Comparison of ENCODE assay signal across 8 cellular contexts in genomic region chr17:34980353-34980680, GRCh38. TPM values are rescaled to one million over a fixed set of nuclear protein-coding genes. Genes with fewer than 3 reads are reported as not detected.
DNase-seq lines count a peak whose midpoint lies in the region; ATAC-seq and TF ChIP-seq lines count a peak whose summit lies in the region.

LIG3 (plus strand) TSS chr17:34980512; CDS start chr17:34983006, 2,494 bp downstream.

- peak within 1 kb of the TSS; percentile 62 for H3K4me3 ChIP-seq in mucosa of descending colon

- peaks cover 16% of the 10 kb centered on the region for H3K4me1 ChIP-seq in mucosa of descending colon (ENCODE audit: low read depth)

- DNase-seq in DMS 273 treated with DMSO at 0.1 percent for 48 hours (lab: John Stamatoyannopoulos, UW) = peak; percentile 82
- DNase-seq in OCI-M2 (lab: John Stamatoyannopoulos, UW; ENCODE audit: unreplicated experiment) = peak; percentile 29
- peak; percentile 92 for DNase-seq in activated T-cell treated with anti-CD3 and anti-CD28 coated beads for 4 hours
- peak; percentile 57 for DNase-seq in epithelial cell of prostate (ENCODE audit: low read depth, low spot score)
- peak; percentile 96 to 97 (median 96) for DNase-seq in mucosa of descending colon
- peak; percentile 88 to 90 for DNase-seq in stimulated activated CD8-positive, alpha-beta memory T cell treated with anti-CD3 and anti-CD28 coated beads, Interleukin-4, amount 100 ng/mL, for 1 hour (ENCODE audit: low read depth in 2 of 2, low spot score in 1 of 2)

- no peak for TF ChIP-seq RAD21 in Ishikawa (IDR thresholded peaks at IDR 0.05; ENCODE audit: low read depth)

- peak within 1 kb of the TSS; percentile 86 for H3K27ac ChIP-seq in epithelial cell of prostate

- no peaks in the 10 kb centered on the region for H3K36me3 ChIP-seq in mucosa of descending colon (ENCODE audit: low read depth)

- ATAC-seq in GM21576 (IDR thresholded peaks at IDR 0.05; ENCODE audit: unreplicated experiment) (peak; percentile 72), mucosa of descending colon (peak; percentile 93)

- no peak for TF ChIP-seq CTCF in mucosa of descending colon (IDR thresholded peaks at IDR 0.05)

- no peak for TF ChIP-seq EP300 in Ishikawa (IDR thresholded peaks at IDR 0.05; ENCODE audit: borderline replicate concordance)

- intact Hi-C loops in mucosa of descending colon (cut with DNase I, micrococcal nuclease) = no loop called here

- H3K9me3 ChIP-seq in mucosa of descending colon = no peaks in the 10 kb centered on the region

TF ChIP-seq in Ishikawa, 13 proteins besides CTCF, POLR2A, EP300 and RAD21:
- no peak for TF ChIP-seq CREB1 (IDR thresholded peaks at IDR 0.05; ENCODE audit: low read depth)
- TF ChIP-seq NFIC (IDR thresholded peaks at IDR 0.05) = no peak
- 0 out of 2 replicates have a peak, but pooled peaks have one; percentile 19 for TF ChIP-seq EGR1 (IDR thresholded peaks at IDR 0.05)
- TF ChIP-seq FOXM1 (IDR thresholded peaks at IDR 0.05; ENCODE audit: borderline replicate concordance, low read depth) = peak; percentile 65; the same call in 1 of the 2 replicates
- TF ChIP-seq TAF1 (IDR thresholded peaks at IDR 0.05; ENCODE audit: low read depth) = peak; percentile 62
- no peak for TF ChIP-seq ZBTB7A (IDR thresholded peaks at IDR 0.05; ENCODE audit: low read depth)
- TF ChIP-seq REST (IDR thresholded peaks at IDR 0.05; ENCODE audit: low read depth) = no peak
- TF ChIP-seq, protein P1, sequence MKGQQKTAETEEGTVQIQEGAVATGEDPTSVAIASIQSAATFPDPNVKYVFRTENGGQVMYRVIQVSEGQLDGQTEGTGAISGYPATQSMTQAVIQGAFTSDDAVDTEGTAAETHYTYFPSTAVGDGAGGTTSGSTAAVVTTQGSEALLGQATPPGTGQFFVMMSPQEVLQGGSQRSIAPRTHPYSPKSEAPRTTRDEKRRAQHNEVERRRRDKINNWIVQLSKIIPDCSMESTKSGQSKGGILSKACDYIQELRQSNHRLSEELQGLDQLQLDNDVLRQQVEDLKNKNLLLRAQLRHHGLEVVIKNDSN (IDR thresholded peaks at IDR 0.05) = peak; percentile 92
- TF ChIP-seq TCF12 (IDR thresholded peaks at IDR 0.05; ENCODE audit: low read depth) = 0 out of 2 replicates have a peak, but pooled peaks have one; percentile 24
- no peak for TF ChIP-seq CEBPB (IDR thresholded peaks at IDR 0.05)
- TF ChIP-seq YY1 (IDR thresholded peaks at IDR 0.05; ENCODE audit: low read depth) = peak; percentile 4; the same call in 1 of the 2 replicates
- no peak for TF ChIP-seq TEAD4 (IDR thresholded peaks at IDR 0.05)
- TF ChIP-seq, protein P2, sequence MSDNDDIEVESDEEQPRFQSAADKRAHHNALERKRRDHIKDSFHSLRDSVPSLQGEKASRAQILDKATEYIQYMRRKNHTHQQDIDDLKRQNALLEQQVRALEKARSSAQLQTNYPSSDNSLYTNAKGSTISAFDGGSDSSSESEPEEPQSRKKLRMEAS (IDR thresholded peaks at IDR 0.05) = peak; percentile 98
TF ChIP-seq in Ishikawa: peak in this region for 7.

RNA-seq across cellular contexts. Expression of gene LIG3, which starts in this region (rescaled TPM):
- 10 to 100 TPM; 29.4 to 48.9 (median 35.3) TPM for total RNA-seq in mucosa of descending colon

Comparison
In these comparisons a context has a peak if more than half of its experiments do, and no peak if none do; other contexts are left out.
1. Peak in every context shown above with its lines: DNase-seq, ATAC-seq, H3K4me3 ChIP-seq and H3K27ac ChIP-seq.
2. DNase-seq: peak in every context shown above with its lines; median percentile 96 in mucosa of descending colon; 92 in activated T-cell treated with anti-CD3 and anti-CD28 coated beads for 4 hours; 89 in stimulated activated CD8-positive, alpha-beta memory T cell treated with anti-CD3 and anti-CD28 coated beads, Interleukin-4, amount 100 ng/mL, for 1 hour; 82 in DMS 273 treated with DMSO at 0.1 percent for 48 hours; 57 in epithelial cell of prostate; 29 in OCI-M2.